ENCODE assay signal across 8 cellular contexts in the genomic region with DNA sequence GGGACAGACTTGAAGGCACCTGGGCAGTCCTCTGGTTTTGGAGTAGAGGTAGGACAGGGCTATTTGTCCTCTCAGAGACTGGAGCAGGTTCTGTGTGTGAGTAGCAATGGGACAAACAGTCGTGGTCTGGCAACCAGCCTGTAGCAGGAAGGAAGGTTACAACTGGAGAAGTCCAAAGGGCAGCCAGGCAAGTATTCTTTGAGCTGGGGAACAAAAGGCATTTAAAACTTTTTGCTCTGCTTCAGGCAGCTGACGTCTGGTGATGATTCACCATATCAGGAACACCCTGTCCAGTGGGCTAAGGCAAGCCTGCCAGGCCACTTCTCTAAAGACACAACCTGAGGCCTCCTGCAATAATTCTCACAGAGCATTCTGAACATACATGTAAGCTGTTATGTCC.
DNase-seq lines count a peak whose midpoint lies in the region; ATAC-seq and TF ChIP-seq lines count a peak whose summit lies in the region.
"Not testable (repeated sequence)": the region's sequence is repeated elsewhere in the genome, so short reads cannot be mapped to it uniquely, and the experiment has no call there.

No MANE protein-coding gene starts in this region.

- not testable (repeated sequence) for H3K27ac ChIP-seq in gastroesophageal sphincter
- H3K27ac ChIP-seq in thyroid gland: peak overlapping the region; percentile 45 to 47 (median 46)

- intact Hi-C loops in left colon (cut with DNase I, micrococcal nuclease); thyroid gland (cut with DNase I): not testable (repeated sequence)

- WGBS in gastroesophageal sphincter (ENCODE audit: low coverage in 1 of 2), 2 donors: 0% methylated on average over 1 of the region's 2 CpGs; no CpG with 5 or more reads in 1 of the 2 donors
- WGBS in thyroid gland, 2 donors: 6% methylated on average over 2 of the region's 2 CpGs; no CpG with 5 or more reads in 1 of the 2 donors

- TF ChIP-seq POLR2A in gastroesophageal sphincter (IDR thresholded peaks at IDR 0.05); thyroid gland (IDR thresholded peaks at IDR 0.05): not testable (repeated sequence)

- H3K4me3 ChIP-seq in MG63; cardiac fibroblast (replicated peaks in 1 of 2; ENCODE audit: low read depth in 2 of 2, low read length in 2 of 2); gastroesophageal sphincter; thyroid gland (replicated peaks in 1 of 3): not testable (repeated sequence)

- H3K4me1 ChIP-seq in gastroesophageal sphincter, thyroid gland: not testable (repeated sequence)

- TF ChIP-seq EP300 in gastroesophageal sphincter (IDR thresholded peaks at IDR 0.05): not testable (repeated sequence)

- TF ChIP-seq CTCF in cardiac fibroblast (IDR thresholded peaks at IDR 0.05; ENCODE audit: low read depth, low read length); gastroesophageal sphincter (IDR thresholded peaks at IDR 0.05); omental fat pad (IDR thresholded peaks at IDR 0.05); thyroid gland (IDR thresholded peaks at IDR 0.05): not testable (repeated sequence)

- not testable (repeated sequence) for H3K9me3 ChIP-seq in MG63, gastroesophageal sphincter, thyroid gland

- DNase-seq in DMS53 (lab: John Stamatoyannopoulos, UW) (peak; percentile 56), MG63 (peak; percentile 16), SW480 (ENCODE audit: low spot score) (peak; percentile 36), cardiac fibroblast (ENCODE audit: low read depth in 2 of 2) (peak; percentile 74 to 84), left colon (peak; percentile 45 to 72), thyroid gland (peak; percentile 82 to 83)
- not testable (repeated sequence) for DNase-seq in omental fat pad (ENCODE audit: low spot score)

- not testable (repeated sequence) for H3K27me3 ChIP-seq in MG63, gastroesophageal sphincter, thyroid gland

- H3K36me3 ChIP-seq in MG63, gastroesophageal sphincter, thyroid gland: not testable (repeated sequence)

- peak; percentile 48 for ATAC-seq in gastroesophageal sphincter
- peak; percentile 99 for ATAC-seq in left colon
- ATAC-seq in omental fat pad (ENCODE audit: low FRiP score): peak; percentile 57

Comparison
In these comparisons a context has a peak if more than half of its experiments do, and no peak if none do; other contexts are left out.
1. ATAC-seq: peak in every context shown above with its lines; median percentile 99 in left colon; 57 in omental fat pad; 48 in gastroesophageal sphincter.